In genomic region chr2:28240937-28241336, GRCh38 we compare ENCODE assay signal across 35 cellular contexts.
"Had no signal": no experiment of that assay in that cellular context is flagged by ENCODE, and none has a peak within 500 bp of the region (broad histone marks: within the 10 kb centered on the region; RNA-seq: fewer than 3 reads in every experiment).

No MANE protein-coding gene starts in this region.

- H3K27me3 ChIP-seq: MG63 had no signal

- H3K9me3 ChIP-seq: MG63 had no signal

- H3K4me3 ChIP-seq: MG63 had no signal

- H3K9ac ChIP-seq: KMS-11 had no signal

- H3K27ac ChIP-seq: KMS-11 had no signal

- DNase-seq: Kasumi-1, MG63, MM.1S, MV-4-11, NCI-H1048, NCI-H1092, NCI-H1092 treated with DMSO at 0.1 percent for 48 hours, NCI-H1105, NCI-H1105 treated with DMSO at 0.1 percent for 48 hours, NCI-H1417, NCI-H1417 treated with DMSO at 0.1 percent for 48 hours, NCI-H1436, NCI-H1436 treated with DMSO at 0.1 percent for 48 hours, NCI-H146, NCI-H1694, NCI-H1694 treated with DMSO at 0.1 percent for 48 hours, NCI-H187, NCI-H187 treated with DMSO at 0.1 percent for 48 hours, NCI-H1930, NCI-H2029, NCI-H2029 treated with DMSO at 0.1 percent for 48 hours, NCI-H2081, NCI-H2081 treated with DMSO at 0.1 percent for 48 hours, NCI-H2107, NCI-H2171, NCI-H2171 treated with DMSO at 0.1 percent for 48 hours, NCI-H2227 treated with DMSO at 0.1 percent for 48 hours, NCI-H226, NCI-H345, NCI-H446, NCI-H446 treated with DMSO at 0.1 percent for 48 hours, NCI-H510A, NCI-H510A treated with DMSO at 0.1 percent for 48 hours, NCI-H524 had no signal

- H3K4me2 ChIP-seq: KMS-11 had no signal
